ENCODE assay signal across 1 cellular context in the genomic region with DNA sequence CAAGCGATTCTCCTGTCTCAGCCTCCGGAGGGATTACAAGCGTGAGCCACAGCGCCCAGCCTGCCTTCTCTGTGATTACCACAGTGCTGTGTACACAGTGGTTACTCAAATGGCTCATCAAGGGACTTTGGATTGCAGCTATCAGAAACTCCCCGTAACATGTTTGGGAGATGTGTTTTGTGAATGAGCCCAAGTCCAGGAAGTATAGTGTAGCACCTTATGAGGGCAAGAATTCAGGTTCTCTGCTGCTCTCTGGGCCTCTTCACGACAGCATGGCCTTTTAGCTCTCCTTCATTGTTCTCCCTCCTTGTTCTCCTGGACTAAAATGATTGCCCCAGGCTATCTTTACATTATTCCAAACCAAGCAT.
TF ChIP-seq lines count a peak whose summit lies in the region.

No MANE protein-coding gene starts in this region.

TF ChIP-seq in HepG2, 621 proteins besides CTCF, POLR2A, EP300 and RAD21 (continued from another document and continues in another):
- TF ChIP-seq, protein P1, sequence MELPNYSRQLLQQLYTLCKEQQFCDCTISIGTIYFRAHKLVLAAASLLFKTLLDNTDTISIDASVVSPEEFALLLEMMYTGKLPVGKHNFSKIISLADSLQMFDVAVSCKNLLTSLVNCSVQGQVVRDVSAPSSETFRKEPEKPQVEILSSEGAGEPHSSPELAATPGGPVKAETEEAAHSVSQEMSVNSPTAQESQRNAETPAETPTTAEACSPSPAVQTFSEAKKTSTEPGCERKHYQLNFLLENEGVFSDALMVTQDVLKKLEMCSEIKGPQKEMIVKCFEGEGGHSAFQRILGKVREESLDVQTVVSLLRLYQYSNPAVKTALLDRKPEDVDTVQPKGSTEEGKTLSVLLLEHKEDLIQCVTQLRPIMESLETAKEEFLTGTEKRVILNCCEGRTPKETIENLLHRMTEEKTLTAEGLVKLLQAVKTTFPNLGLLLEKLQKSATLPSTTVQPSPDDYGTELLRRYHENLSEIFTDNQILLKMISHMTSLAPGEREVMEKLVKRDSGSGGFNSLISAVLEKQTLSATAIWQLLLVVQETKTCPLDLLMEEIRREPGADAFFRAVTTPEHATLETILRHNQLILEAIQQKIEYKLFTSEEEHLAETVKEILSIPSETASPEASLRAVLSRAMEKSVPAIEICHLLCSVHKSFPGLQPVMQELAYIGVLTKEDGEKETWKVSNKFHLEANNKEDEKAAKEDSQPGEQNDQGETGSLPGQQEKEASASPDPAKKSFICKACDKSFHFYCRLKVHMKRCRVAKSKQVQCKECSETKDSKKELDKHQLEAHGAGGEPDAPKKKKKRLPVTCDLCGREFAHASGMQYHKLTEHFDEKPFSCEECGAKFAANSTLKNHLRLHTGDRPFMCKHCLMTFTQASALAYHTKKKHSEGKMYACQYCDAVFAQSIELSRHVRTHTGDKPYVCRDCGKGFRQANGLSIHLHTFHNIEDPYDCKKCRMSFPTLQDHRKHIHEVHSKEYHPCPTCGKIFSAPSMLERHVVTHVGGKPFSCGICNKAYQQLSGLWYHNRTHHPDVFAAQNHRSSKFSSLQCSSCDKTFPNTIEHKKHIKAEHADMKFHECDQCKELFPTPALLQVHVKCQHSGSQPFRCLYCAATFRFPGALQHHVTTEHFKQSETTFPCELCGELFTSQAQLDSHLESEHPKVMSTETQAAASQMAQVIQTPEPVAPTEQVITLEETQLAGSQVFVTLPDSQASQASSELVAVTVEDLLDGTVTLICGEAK (IDR thresholded peaks at IDR 0.05) = no peak
- TF ChIP-seq, protein P1 (CRISPR knock-in tag; IDR thresholded peaks at IDR 0.05) = no peak
- TF ChIP-seq, protein P2, sequence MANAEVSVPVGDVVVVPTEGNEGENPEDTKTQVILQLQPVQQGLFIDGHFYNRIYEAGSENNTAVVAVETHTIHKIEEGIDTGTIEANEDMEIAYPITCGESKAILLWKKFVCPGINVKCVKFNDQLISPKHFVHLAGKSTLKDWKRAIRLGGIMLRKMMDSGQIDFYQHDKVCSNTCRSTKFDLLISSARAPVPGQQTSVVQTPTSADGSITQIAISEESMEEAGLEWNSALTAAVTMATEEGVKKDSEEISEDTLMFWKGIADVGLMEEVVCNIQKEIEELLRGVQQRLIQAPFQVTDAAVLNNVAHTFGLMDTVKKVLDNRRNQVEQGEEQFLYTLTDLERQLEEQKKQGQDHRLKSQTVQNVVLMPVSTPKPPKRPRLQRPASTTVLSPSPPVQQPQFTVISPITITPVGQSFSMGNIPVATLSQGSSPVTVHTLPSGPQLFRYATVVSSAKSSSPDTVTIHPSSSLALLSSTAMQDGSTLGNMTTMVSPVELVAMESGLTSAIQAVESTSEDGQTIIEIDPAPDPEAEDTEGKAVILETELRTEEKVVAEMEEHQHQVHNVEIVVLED (CRISPR knock-in tag; IDR thresholded peaks at IDR 0.05; ENCODE audit: borderline replicate concordance) = no peak
- TF ChIP-seq ATF7 (IDR thresholded peaks at IDR 0.05) (no peak; the same call in 1 of the 2 replicates), ATF7 (CRISPR knock-in tag; IDR thresholded peaks at IDR 0.05) (no peak), NR2F1 (CRISPR knock-in tag; IDR thresholded peaks at IDR 0.05) (no peak), KMT2B (CRISPR knock-in tag; IDR thresholded peaks at IDR 0.05) (no peak), ZNF552 (CRISPR knock-in tag; IDR thresholded peaks at IDR 0.05; ENCODE audit: borderline replicate concordance) (no peak), JUN (CRISPR knock-in tag; IDR thresholded peaks at IDR 0.05) (peak; percentile 57; the same call in 1 of the 2 replicates), ZNF264 (CRISPR knock-in tag; IDR thresholded peaks at IDR 0.05) (peak; percentile 88), MAF1 (CRISPR knock-in tag; IDR thresholded peaks at IDR 0.05; ENCODE audit: borderline replicate concordance) (no peak), KDM1A (CRISPR knock-in tag; IDR thresholded peaks at IDR 0.05) (peak; percentile 94), TCF7L2 (IDR thresholded peaks at IDR 0.05; ENCODE audit: low read depth, low read length) (no peak), SMARCE1 (IDR thresholded peaks at IDR 0.05; ENCODE audit: borderline replicate concordance) (no peak; the same call in 1 of the 2 replicates), KLF15 (CRISPR knock-in tag; IDR thresholded peaks at IDR 0.05; ENCODE audit: borderline replicate concordance) (no peak), ZFX (CRISPR knock-in tag; IDR thresholded peaks at IDR 0.05; ENCODE audit: low read depth) (peak; percentile 29; the same call in 1 of the 2 replicates), ZNF549 (CRISPR knock-in tag; IDR thresholded peaks at IDR 0.05) (0 out of 2 replicates have a peak, but pooled peaks have one; percentile 81), PPARG (CRISPR knock-in tag; conservative IDR thresholded peaks at IDR 0.05) (peak; percentile 58; the same call in 1 of the 2 replicates), ZFP37 (CRISPR knock-in tag; IDR thresholded peaks at IDR 0.05; ENCODE audit: borderline replicate concordance) (peak; percentile 68; the same call in 1 of the 2 replicates), HOXA3 (CRISPR knock-in tag; IDR thresholded peaks at IDR 0.05) (peak; percentile 81), MIXL1 (CRISPR knock-in tag; IDR thresholded peaks at IDR 0.05) (peak; percentile 97), ZEB1 (IDR thresholded peaks at IDR 0.05; ENCODE audit: insufficient replicate concordance, low read depth) (no peak), ZNF607 (CRISPR knock-in tag; IDR thresholded peaks at IDR 0.05; ENCODE audit: borderline replicate concordance) (no peak), SOX6 (IDR thresholded peaks at IDR 0.05) (no peak), SOX6 (CRISPR knock-in tag; IDR thresholded peaks at IDR 0.05) (peak; percentile 68)
- TF ChIP-seq, protein P3, sequence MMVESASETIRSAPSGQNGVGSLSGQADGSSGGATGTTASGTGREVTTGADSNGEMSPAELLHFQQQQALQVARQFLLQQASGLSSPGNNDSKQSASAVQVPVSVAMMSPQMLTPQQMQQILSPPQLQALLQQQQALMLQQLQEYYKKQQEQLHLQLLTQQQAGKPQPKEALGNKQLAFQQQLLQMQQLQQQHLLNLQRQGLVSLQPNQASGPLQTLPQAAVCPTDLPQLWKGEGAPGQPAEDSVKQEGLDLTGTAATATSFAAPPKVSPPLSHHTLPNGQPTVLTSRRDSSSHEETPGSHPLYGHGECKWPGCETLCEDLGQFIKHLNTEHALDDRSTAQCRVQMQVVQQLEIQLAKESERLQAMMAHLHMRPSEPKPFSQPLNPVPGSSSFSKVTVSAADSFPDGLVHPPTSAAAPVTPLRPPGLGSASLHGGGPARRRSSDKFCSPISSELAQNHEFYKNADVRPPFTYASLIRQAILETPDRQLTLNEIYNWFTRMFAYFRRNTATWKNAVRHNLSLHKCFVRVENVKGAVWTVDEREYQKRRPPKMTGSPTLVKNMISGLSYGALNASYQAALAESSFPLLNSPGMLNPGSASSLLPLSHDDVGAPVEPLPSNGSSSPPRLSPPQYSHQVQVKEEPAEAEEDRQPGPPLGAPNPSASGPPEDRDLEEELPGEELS (CRISPR knock-in tag; IDR thresholded peaks at IDR 0.05) = peak; percentile 88
- TF ChIP-seq, protein P4, sequence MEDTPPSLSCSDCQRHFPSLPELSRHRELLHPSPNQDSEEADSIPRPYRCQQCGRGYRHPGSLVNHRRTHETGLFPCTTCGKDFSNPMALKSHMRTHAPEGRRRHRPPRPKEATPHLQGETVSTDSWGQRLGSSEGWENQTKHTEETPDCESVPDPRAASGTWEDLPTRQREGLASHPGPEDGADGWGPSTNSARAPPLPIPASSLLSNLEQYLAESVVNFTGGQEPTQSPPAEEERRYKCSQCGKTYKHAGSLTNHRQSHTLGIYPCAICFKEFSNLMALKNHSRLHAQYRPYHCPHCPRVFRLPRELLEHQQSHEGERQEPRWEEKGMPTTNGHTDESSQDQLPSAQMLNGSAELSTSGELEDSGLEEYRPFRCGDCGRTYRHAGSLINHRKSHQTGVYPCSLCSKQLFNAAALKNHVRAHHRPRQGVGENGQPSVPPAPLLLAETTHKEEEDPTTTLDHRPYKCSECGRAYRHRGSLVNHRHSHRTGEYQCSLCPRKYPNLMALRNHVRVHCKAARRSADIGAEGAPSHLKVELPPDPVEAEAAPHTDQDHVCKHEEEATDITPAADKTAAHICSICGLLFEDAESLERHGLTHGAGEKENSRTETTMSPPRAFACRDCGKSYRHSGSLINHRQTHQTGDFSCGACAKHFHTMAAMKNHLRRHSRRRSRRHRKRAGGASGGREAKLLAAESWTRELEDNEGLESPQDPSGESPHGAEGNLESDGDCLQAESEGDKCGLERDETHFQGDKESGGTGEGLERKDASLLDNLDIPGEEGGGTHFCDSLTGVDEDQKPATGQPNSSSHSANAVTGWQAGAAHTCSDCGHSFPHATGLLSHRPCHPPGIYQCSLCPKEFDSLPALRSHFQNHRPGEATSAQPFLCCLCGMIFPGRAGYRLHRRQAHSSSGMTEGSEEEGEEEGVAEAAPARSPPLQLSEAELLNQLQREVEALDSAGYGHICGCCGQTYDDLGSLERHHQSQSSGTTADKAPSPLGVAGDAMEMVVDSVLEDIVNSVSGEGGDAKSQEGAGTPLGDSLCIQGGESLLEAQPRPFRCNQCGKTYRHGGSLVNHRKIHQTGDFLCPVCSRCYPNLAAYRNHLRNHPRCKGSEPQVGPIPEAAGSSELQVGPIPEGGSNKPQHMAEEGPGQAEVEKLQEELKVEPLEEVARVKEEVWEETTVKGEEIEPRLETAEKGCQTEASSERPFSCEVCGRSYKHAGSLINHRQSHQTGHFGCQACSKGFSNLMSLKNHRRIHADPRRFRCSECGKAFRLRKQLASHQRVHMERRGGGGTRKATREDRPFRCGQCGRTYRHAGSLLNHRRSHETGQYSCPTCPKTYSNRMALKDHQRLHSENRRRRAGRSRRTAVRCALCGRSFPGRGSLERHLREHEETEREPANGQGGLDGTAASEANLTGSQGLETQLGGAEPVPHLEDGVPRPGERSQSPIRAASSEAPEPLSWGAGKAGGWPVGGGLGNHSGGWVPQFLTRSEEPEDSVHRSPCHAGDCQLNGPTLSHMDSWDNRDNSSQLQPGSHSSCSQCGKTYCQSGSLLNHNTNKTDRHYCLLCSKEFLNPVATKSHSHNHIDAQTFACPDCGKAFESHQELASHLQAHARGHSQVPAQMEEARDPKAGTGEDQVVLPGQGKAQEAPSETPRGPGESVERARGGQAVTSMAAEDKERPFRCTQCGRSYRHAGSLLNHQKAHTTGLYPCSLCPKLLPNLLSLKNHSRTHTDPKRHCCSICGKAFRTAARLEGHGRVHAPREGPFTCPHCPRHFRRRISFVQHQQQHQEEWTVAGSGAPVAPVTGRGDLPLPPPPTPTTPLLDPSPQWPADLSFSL (CRISPR knock-in tag; IDR thresholded peaks at IDR 0.05) = no peak
- TF ChIP-seq, protein P5, sequence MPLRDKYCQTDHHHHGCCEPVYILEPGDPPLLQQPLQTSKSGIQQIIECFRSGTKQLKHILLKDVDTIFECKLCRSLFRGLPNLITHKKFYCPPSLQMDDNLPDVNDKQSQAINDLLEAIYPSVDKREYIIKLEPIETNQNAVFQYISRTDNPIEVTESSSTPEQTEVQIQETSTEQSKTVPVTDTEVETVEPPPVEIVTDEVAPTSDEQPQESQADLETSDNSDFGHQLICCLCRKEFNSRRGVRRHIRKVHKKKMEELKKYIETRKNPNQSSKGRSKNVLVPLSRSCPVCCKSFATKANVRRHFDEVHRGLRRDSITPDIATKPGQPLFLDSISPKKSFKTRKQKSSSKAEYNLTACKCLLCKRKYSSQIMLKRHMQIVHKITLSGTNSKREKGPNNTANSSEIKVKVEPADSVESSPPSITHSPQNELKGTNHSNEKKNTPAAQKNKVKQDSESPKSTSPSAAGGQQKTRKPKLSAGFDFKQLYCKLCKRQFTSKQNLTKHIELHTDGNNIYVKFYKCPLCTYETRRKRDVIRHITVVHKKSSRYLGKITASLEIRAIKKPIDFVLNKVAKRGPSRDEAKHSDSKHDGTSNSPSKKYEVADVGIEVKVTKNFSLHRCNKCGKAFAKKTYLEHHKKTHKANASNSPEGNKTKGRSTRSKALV (CRISPR knock-in tag; IDR thresholded peaks at IDR 0.05) = peak; percentile 42; the same call in 1 of the 2 replicates
- TF ChIP-seq, protein P6, sequence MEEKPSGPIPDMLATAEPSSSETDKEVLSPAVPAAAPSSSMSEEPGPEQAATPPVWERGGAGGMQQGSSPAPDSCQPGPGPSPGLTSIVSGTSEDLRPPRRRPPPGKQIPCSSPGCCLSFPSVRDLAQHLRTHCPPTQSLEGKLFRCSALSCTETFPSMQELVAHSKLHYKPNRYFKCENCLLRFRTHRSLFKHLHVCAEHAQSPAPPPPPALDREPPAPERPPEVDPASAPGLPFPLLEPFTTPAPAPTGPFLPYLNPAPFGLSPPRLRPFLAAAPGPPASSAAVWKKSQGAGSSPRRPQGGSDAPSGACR (CRISPR knock-in tag; IDR thresholded peaks at IDR 0.05) = no peak
- TF ChIP-seq, protein P7, sequence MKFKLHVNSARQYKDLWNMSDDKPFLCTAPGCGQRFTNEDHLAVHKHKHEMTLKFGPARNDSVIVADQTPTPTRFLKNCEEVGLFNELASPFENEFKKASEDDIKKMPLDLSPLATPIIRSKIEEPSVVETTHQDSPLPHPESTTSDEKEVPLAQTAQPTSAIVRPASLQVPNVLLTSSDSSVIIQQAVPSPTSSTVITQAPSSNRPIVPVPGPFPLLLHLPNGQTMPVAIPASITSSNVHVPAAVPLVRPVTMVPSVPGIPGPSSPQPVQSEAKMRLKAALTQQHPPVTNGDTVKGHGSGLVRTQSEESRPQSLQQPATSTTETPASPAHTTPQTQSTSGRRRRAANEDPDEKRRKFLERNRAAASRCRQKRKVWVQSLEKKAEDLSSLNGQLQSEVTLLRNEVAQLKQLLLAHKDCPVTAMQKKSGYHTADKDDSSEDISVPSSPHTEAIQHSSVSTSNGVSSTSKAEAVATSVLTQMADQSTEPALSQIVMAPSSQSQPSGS (CRISPR knock-in tag; IDR thresholded peaks at IDR 0.05) = peak; percentile 73; the same call in 1 of the 2 replicates
- TF ChIP-seq, protein P8, sequence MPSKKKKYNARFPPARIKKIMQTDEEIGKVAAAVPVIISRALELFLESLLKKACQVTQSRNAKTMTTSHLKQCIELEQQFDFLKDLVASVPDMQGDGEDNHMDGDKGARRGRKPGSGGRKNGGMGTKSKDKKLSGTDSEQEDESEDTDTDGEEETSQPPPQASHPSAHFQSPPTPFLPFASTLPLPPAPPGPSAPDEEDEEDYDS (CRISPR knock-in tag; IDR thresholded peaks at IDR 0.05) = peak; percentile 66
